In the genomic region with DNA sequence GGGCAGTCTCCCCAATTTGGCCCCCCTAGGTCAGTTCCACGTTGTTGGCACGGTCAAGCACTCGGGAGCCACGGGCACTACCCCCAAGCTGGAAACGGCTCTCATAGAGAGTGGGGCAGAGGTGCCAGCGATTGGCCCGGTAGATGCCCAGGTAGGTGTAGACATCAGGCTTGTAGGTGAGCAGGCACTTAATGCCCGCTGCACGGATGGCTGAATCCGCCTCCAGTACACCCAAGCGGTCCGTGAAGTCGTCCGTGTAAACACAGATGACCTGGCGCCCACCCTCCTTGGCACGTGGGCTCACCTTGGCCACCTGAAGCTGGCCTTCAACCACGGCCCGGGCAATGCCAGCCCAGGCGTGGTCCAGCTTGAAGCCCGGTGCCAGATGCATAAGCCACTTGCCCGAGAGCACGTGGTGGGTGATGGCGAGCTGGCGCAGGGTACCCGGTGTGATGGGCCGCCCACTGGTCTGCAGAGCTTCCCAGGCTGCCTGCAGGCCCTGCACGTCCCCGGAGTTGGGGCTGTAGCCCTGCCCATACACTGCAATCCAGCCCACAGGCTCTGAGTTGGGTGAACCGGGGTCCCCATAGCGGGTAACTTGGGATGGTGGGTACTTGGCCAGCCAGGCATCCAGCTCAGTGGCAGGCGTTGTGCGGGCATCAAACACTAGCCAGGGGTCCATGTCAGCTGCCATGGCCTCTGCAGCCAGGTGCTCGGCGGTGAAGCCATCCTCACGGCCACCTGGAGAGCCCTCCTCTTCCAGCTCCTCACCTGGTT, we compare ENCODE assay signal across 8 cellular contexts. TPM values are rescaled to one million over a fixed set of nuclear protein-coding genes. Genes with fewer than 3 reads are reported as not detected.
A peak's percentile ranks its signal among the peaks of the same experiment; 100 is the strongest.
DNase-seq lines count a peak whose midpoint lies in the region; ATAC-seq and TF ChIP-seq lines count a peak whose summit lies in the region.

No MANE protein-coding gene starts in this region.

- CTCF ChIA-PET in HCT116 (lab: Charles Lee) = interaction anchor here (0.6 to 1.8 kb wide), 3 partner anchors 30 to 58 kb away, joined by 3 to 5 read pairs (median 3); a partner anchor contains a TSS

- H3K4me1 ChIP-seq in HCT116 (ENCODE audit: control insufficient read depth in 1 of 2, insufficient read depth in 2 of 2, low read length in 2 of 2) = peaks cover 51 to 68% of the 10 kb centered on the region in 2 experiments
- peaks cover 5% of the 10 kb centered on the region for H3K4me1 ChIP-seq in iPS-18a (ENCODE audit: control insufficient read depth, low read depth, low read length)

- H3K4me3 Mint-ChIP-seq in activated T-helper 1 cell treated with anti-CD3 and anti-CD28 coated beads, Interleukin-12 subunit alpha, Interleukin-12 subunit beta, Interleukin-2, Interleukin-4 antibody, amounts not matched to agents 30 ng/mL and 10 ng/mL and 1 ng/mL, durations not matched to agents 14 hours and 24 hours and 36 hours = peak overlapping the region; percentile 88
- peak overlapping the region; percentile 97 for H3K4me3 Mint-ChIP-seq in stimulated activated memory B cell treated with anti-CD40 and anti-IgM and Interleukin-4, amounts not matched to agents 10 μg/mL and 1 μg/mL and 100 μg/mL, for 72 hours

- RAD21 ChIA-PET in HCT116 (lab: Charles Lee; ENCODE audit: low non-redundant PET in 1 of 2, low total read pairs in 2 of 2, uncharacterized antibody in 2 of 2, unreplicated experiment in 2 of 2) = interaction anchor here in 1 of 2 experiments (0.6 to 1.0 kb wide), 2 partner anchors 16 to 27 kb away, joined by 3 read pairs; a partner anchor contains a TSS

- no peaks in the 10 kb centered on the region for H4K20me1 ChIP-seq in HCT116 (ENCODE audit: insufficient read depth)

- H3K36me3 Mint-ChIP-seq in activated T-helper 1 cell treated with anti-CD3 and anti-CD28 coated beads, Interleukin-12 subunit alpha, Interleukin-12 subunit beta, Interleukin-2, Interleukin-4 antibody, amounts not matched to agents 30 ng/mL and 10 ng/mL and 1 ng/mL, durations not matched to agents 14 hours and 24 hours and 36 hours (ENCODE audit: low read depth) = peaks cover 22% of the 10 kb centered on the region
- peaks cover 12% of the 10 kb centered on the region for H3K36me3 Mint-ChIP-seq in stimulated activated memory B cell treated with anti-CD40 and anti-IgM and Interleukin-4, amounts not matched to agents 10 μg/mL and 1 μg/mL and 100 μg/mL, for 72 hours

- no peak for TF ChIP-seq POLR2A in HCT116 (IDR thresholded peaks at IDR 0.05; ENCODE audit: borderline replicate concordance, extremely low read depth, insufficient read depth, insufficient read length)

- H3K27ac Mint-ChIP-seq in activated T-helper 1 cell treated with anti-CD3 and anti-CD28 coated beads, Interleukin-12 subunit alpha, Interleukin-12 subunit beta, Interleukin-2, Interleukin-4 antibody, amounts not matched to agents 30 ng/mL and 10 ng/mL and 1 ng/mL, durations not matched to agents 14 hours and 24 hours and 36 hours = peak overlapping the region; percentile 84
- peak overlapping the region; percentile 88 for H3K27ac Mint-ChIP-seq in stimulated activated memory B cell treated with anti-CD40 and anti-IgM and Interleukin-4, amounts not matched to agents 10 μg/mL and 1 μg/mL and 100 μg/mL, for 72 hours

- no peaks in the 10 kb centered on the region for H3K27me3 Mint-ChIP-seq in activated T-helper 1 cell treated with anti-CD3 and anti-CD28 coated beads, Interleukin-12 subunit alpha, Interleukin-12 subunit beta, Interleukin-2, Interleukin-4 antibody, amounts not matched to agents 30 ng/mL and 10 ng/mL and 1 ng/mL, durations not matched to agents 14 hours and 24 hours and 36 hours (ENCODE audit: insufficient read depth)
- H3K27me3 Mint-ChIP-seq in stimulated activated memory B cell treated with anti-CD40 and anti-IgM and Interleukin-4, amounts not matched to agents 10 μg/mL and 1 μg/mL and 100 μg/mL, for 72 hours = no peaks in the 10 kb centered on the region

- peaks cover 17% of the 10 kb centered on the region for H3K4me1 Mint-ChIP-seq in activated T-helper 1 cell treated with anti-CD3 and anti-CD28 coated beads, Interleukin-12 subunit alpha, Interleukin-12 subunit beta, Interleukin-2, Interleukin-4 antibody, amounts not matched to agents 30 ng/mL and 10 ng/mL and 1 ng/mL, durations not matched to agents 14 hours and 24 hours and 36 hours (ENCODE audit: low read depth)
- H3K4me1 Mint-ChIP-seq in stimulated activated memory B cell treated with anti-CD40 and anti-IgM and Interleukin-4, amounts not matched to agents 10 μg/mL and 1 μg/mL and 100 μg/mL, for 72 hours = peaks cover 56% of the 10 kb centered on the region

- H3K4me3 ChIP-seq in HCT116 (replicated peaks in 1 of 2; ENCODE audit: low read depth in 1 of 2, low read length in 2 of 2) (peak overlapping the region; percentile 86 to 95), iPS-18a (ENCODE audit: low read length) (peak overlapping the region; percentile 90)

- H3K9me2 ChIP-seq in HCT116 (ENCODE audit: insufficient read depth) = no peaks in the 10 kb centered on the region

- peak overlapping the region; percentile 99 for H3K9ac ChIP-seq in HCT116 (ENCODE audit: low read length)
- H3K9ac ChIP-seq in iPS-18a (ENCODE audit: low read length) = peak overlapping the region; percentile 85

- H3K9me3 ChIP-seq in HCT116 (ENCODE audit: control insufficient read depth in 1 of 2, insufficient read depth in 1 of 2, low read depth in 1 of 2, low read length in 2 of 2) = no peaks in the 10 kb centered on the region
- H3K9me3 ChIP-seq in iPS-18a (ENCODE audit: control insufficient read depth, low read depth, low read length) = no peaks in the 10 kb centered on the region

- TF ChIP-seq RAD21 in HCT116 (IDR thresholded peaks at IDR 0.05; ENCODE audit: low read depth) = no peak

- TF ChIP-seq CTCF in HCT116 (IDR thresholded peaks at IDR 0.05 in 2 of 3, conservative IDR thresholded peaks at IDR 0.05 in 1 of 3; ENCODE audit: borderline replicate concordance in 1 of 3, insufficient read depth in 1 of 3, low read depth in 2 of 3, low read length in 2 of 3) = 0 out of 6 replicates have a peak, but pooled peaks of 1 of the 3 experiments have one; percentile 0

- no peak overlapping the region for H2AFZ ChIP-seq in HCT116 (ENCODE audit: low read depth, low read length, poor library complexity, severe bottlenecking)

- intact Hi-C loops in HCT116 (cut with micrococcal nuclease) = no loop called here
- intact Hi-C loops in activated T-helper 1 cell treated with anti-CD3 and anti-CD28 coated beads, Interleukin-12 subunit alpha, Interleukin-12 subunit beta, Interleukin-2, Interleukin-4 antibody, amounts not matched to agents 30 ng/mL and 10 ng/mL and 1 ng/mL, durations not matched to agents 14 hours and 24 hours and 36 hours (cut with micrococcal nuclease) = no loop called here

- ATAC-seq in HCT116 (no peak), GM18517 (IDR thresholded peaks at IDR 0.05; ENCODE audit: unreplicated experiment) (no peak)
- ATAC-seq in stimulated activated memory B cell treated with anti-CD40 and anti-IgM and Interleukin-4, amounts not matched to agents 10 μg/mL and 1 μg/mL and 100 μg/mL, for 72 hours = no peak

- H3K27ac ChIP-seq in HCT116 (ENCODE audit: low read depth, low read length) (peak overlapping the region; percentile 95), iPS-18a (ENCODE audit: low read length) (no peak overlapping the region)

- no TSS peak for BruUV-seq in HCT116 (replicated peaks; lab: Mats Ljungman, UMichigan)

- no peaks in the 10 kb centered on the region for H3K27me3 ChIP-seq in HCT116 (ENCODE audit: insufficient read depth, low read length)
- no peaks in the 10 kb centered on the region for H3K27me3 ChIP-seq in iPS-18a (ENCODE audit: control insufficient read depth, insufficient read depth, low read length)

- no peaks in the 10 kb centered on the region for H3K9me3 Mint-ChIP-seq in activated T-helper 1 cell treated with anti-CD3 and anti-CD28 coated beads, Interleukin-12 subunit alpha, Interleukin-12 subunit beta, Interleukin-2, Interleukin-4 antibody, amounts not matched to agents 30 ng/mL and 10 ng/mL and 1 ng/mL, durations not matched to agents 14 hours and 24 hours and 36 hours
- H3K9me3 Mint-ChIP-seq in stimulated activated memory B cell treated with anti-CD40 and anti-IgM and Interleukin-4, amounts not matched to agents 10 μg/mL and 1 μg/mL and 100 μg/mL, for 72 hours = no peaks in the 10 kb centered on the region

- H3K36me3 ChIP-seq in HCT116 (ENCODE audit: control insufficient read depth in 1 of 2, insufficient read depth in 2 of 2, low read length in 2 of 2) (peaks cover 3 to 22% of the 10 kb centered on the region in 2 experiments; a peak in 3 of 4 replicates), iPS-18a (ENCODE audit: control insufficient read depth, low read depth, low read length) (peaks cover 3% of the 10 kb centered on the region)

- POLR2A ChIA-PET in HCT116 (lab: Charles Lee) = interaction anchor here (0.9 to 2.0 kb wide), 7 partner anchors 12 to 29 kb away, joined by 5 to 30 read pairs (median 9); a partner anchor contains a TSS

- peaks cover 47% of the 10 kb centered on the region for H3K79me2 ChIP-seq in HCT116 (ENCODE audit: insufficient read depth, low read length)

- DNase-seq in HCT116 (ENCODE audit: low read depth, low spot score) (no peak), DMS53 (lab: John Stamatoyannopoulos, UW) (no peak), RPMI8226 (no peak)
- no peak for DNase-seq in activated T-helper 1 cell treated with anti-CD3 and anti-CD28 coated beads, Interleukin-12 subunit alpha, Interleukin-12 subunit beta, Interleukin-2, Interleukin-4 antibody, amounts not matched to agents 30 ng/mL and 10 ng/mL and 1 ng/mL, durations not matched to agents 14 hours and 24 hours and 36 hours (ENCODE audit: low spot score)
- DNase-seq in stimulated activated CD4-positive, alpha-beta T cell treated with anti-CD3 and anti-CD28 coated beads, Interleukin-4, amount 100 ng/mL, for 1 hour = no peak

- H3K4me2 ChIP-seq in HCT116 (ENCODE audit: low read length) = peak overlapping the region; percentile 96

RNA-seq across cellular contexts. Expression of a gene that starts 1.2 kb away (rescaled TPM):
- total RNA-seq in HCT116 (2021; ENCODE audit: unreplicated experiment) = 49.8 TPM
- polyA plus RNA-seq in HCT116 (2012) = 68.5 and 74.5 TPM in 2 replicates
- total RNA-seq in activated T-helper 1 cell treated with anti-CD3 and anti-CD28 coated beads, Interleukin-12 subunit alpha, Interleukin-12 subunit beta, Interleukin-2, Interleukin-4 antibody, amounts not matched to agents 30 ng/mL and 10 ng/mL and 1 ng/mL, durations not matched to agents 14 hours and 24 hours and 36 hours = 18.5 and 21.4 TPM in 2 replicates

RNA-seq across cellular contexts. Expression of a gene that starts 1.6 kb away (rescaled TPM):
- 158 TPM for total RNA-seq in HCT116 (2021; ENCODE audit: unreplicated experiment)
- 176 and 205 TPM in 2 replicates for polyA plus RNA-seq in HCT116 (2012)
- 119 and 129 TPM in 2 replicates for total RNA-seq in activated T-helper 1 cell treated with anti-CD3 and anti-CD28 coated beads, Interleukin-12 subunit alpha, Interleukin-12 subunit beta, Interleukin-2, Interleukin-4 antibody, amounts not matched to agents 30 ng/mL and 10 ng/mL and 1 ng/mL, durations not matched to agents 14 hours and 24 hours and 36 hours

RNA-seq across cellular contexts. Expression of a gene that starts 17.4 kb away (rescaled TPM):
- 125 TPM for total RNA-seq in HCT116 (2021; ENCODE audit: unreplicated experiment)
- polyA plus RNA-seq in HCT116 (2012) = 243 and 251 TPM in 2 replicates
- total RNA-seq in activated T-helper 1 cell treated with anti-CD3 and anti-CD28 coated beads, Interleukin-12 subunit alpha, Interleukin-12 subunit beta, Interleukin-2, Interleukin-4 antibody, amounts not matched to agents 30 ng/mL and 10 ng/mL and 1 ng/mL, durations not matched to agents 14 hours and 24 hours and 36 hours = 31.7 and 33.5 TPM in 2 replicates

RNA-seq across cellular contexts. Expression of a gene that starts 27.1 kb away (rescaled TPM):
- total RNA-seq in HCT116 (2021; ENCODE audit: unreplicated experiment) = 84.3 TPM
- polyA plus RNA-seq in HCT116 (2012) = 87.5 and 88.5 TPM in 2 replicates
- total RNA-seq in activated T-helper 1 cell treated with anti-CD3 and anti-CD28 coated beads, Interleukin-12 subunit alpha, Interleukin-12 subunit beta, Interleukin-2, Interleukin-4 antibody, amounts not matched to agents 30 ng/mL and 10 ng/mL and 1 ng/mL, durations not matched to agents 14 hours and 24 hours and 36 hours = 66.7 and 70.8 TPM in 2 replicates

RNA-seq across cellular contexts. Expression of a gene that starts 27.7 kb away (rescaled TPM):
- not detected for total RNA-seq in HCT116 (2021; ENCODE audit: unreplicated experiment)
- not detected in 2 replicates for polyA plus RNA-seq in HCT116 (2012)
- total RNA-seq in activated T-helper 1 cell treated with anti-CD3 and anti-CD28 coated beads, Interleukin-12 subunit alpha, Interleukin-12 subunit beta, Interleukin-2, Interleukin-4 antibody, amounts not matched to agents 30 ng/mL and 10 ng/mL and 1 ng/mL, durations not matched to agents 14 hours and 24 hours and 36 hours = not detected in 2 replicates
